ENCODE assay signal across 1 cellular context in genomic region chr4:98181815-98182214, GRCh38.
TF ChIP-seq lines count a peak whose summit lies in the region.

No MANE protein-coding gene starts in this region.

TF ChIP-seq in SK-N-SH treated with all-trans-retinoic acid at 6 μM for 48 hours, 23 proteins besides CTCF, POLR2A, EP300 and RAD21 (continued from another document):
- TF ChIP-seq POU6F1 (CRISPR knock-in tag; IDR thresholded peaks at IDR 0.05; ENCODE audit: borderline replicate concordance, low read depth) (no peak), ZFP30 (CRISPR knock-in tag; IDR thresholded peaks at IDR 0.05) (no peak), PPARA (CRISPR knock-in tag; IDR thresholded peaks at IDR 0.05; ENCODE audit: borderline replicate concordance) (no peak), CSDC2 (CRISPR knock-in tag; IDR thresholded peaks at IDR 0.05) (no peak), ISL1 (CRISPR knock-in tag; IDR thresholded peaks at IDR 0.05) (no peak), SNAI2 (CRISPR knock-in tag; IDR thresholded peaks at IDR 0.05) (no peak), ZNF565 (CRISPR knock-in tag; conservative IDR thresholded peaks at IDR 0.05; ENCODE audit: low read depth) (no peak)
